In genomic region chr16:70407811-70408274, GRCh38 we compare ENCODE assay signal across 19 cellular contexts. TPM values are rescaled to one million over a fixed set of nuclear protein-coding genes. Genes with fewer than 3 reads are reported as not detected.
A peak's percentile ranks its signal among the peaks of the same experiment; 100 is the strongest.
DNase-seq lines count a peak whose midpoint lies in the region; ATAC-seq and TF ChIP-seq lines count a peak whose summit lies in the region.
"Had no signal": no experiment of that assay in that cellular context is flagged by ENCODE, and none has a peak within 500 bp of the region (broad histone marks: within the 10 kb centered on the region; RNA-seq: fewer than 3 reads in every experiment).

No MANE protein-coding gene starts in this region.

- H3K4me3 ChIP-seq in CD8-positive, alpha-beta T cell (ENCODE audit: low read depth, low read length): peak overlapping the region; percentile 26
- H3K4me3 ChIP-seq in H7 (ENCODE audit: insufficient read depth, low read depth, low read length): no peak overlapping the region
- H3K4me3 ChIP-seq: esophagus squamous epithelium, GM23248, hepatocyte, right atrium auricular region, thoracic aorta had no signal

- H3K4me3 Mint-ChIP-seq in CD8-positive, alpha-beta T cell: no peak overlapping the region
- H3K4me3 Mint-ChIP-seq in activated naive CD8-positive, alpha-beta T cell treated with anti-CD3 and anti-CD28 coated beads, Interleukin-2, amount 10 ng/mL, durations not matched to agents 7 days and 5 days: no peak overlapping the region
- H3K4me3 Mint-ChIP-seq in naive thymus-derived CD8-positive, alpha-beta T cell: peak overlapping the region in 9 of 10 donors; percentile 14 to 74 (median 57)
- H3K4me3 Mint-ChIP-seq in activated T-cell treated with anti-CD3 and anti-CD28 coated beads, Interleukin-2, amount 50 U/mL, for 24 hours: no peak overlapping the region
- no peak overlapping the region for H3K4me3 Mint-ChIP-seq in activated CD8-positive, alpha-beta memory T cell treated with anti-CD3 and anti-CD28 coated beads, Interleukin-2, amount 10 ng/mL, durations not matched to agents 7 days and 5 days
- H3K4me3 Mint-ChIP-seq: activated T-cell treated with anti-CD3 and anti-CD28 coated beads, Interleukin-2, amount 50 U/mL, for 72 hours had no signal

- no peak for DNase-seq in CD8-positive, alpha-beta T cell
- DNase-seq in H7 (peak; percentile 67), AG20443 (ENCODE audit: low spot score) (no peak)
- DNase-seq in activated naive CD8-positive, alpha-beta T cell treated with anti-CD3 and anti-CD28 coated beads, Interleukin-2, amount 10 ng/mL, durations not matched to agents 7 days and 5 days: no peak
- no peak for DNase-seq in naive thymus-derived CD8-positive, alpha-beta T cell
- DNase-seq in activated T-cell treated with anti-CD3 and anti-CD28 coated beads, Interleukin-2, amount 50 U/mL, for 24 hours: no peak
- no peak for DNase-seq in activated CD8-positive, alpha-beta memory T cell treated with anti-CD3 and anti-CD28 coated beads, Interleukin-2, amount 10 ng/mL, durations not matched to agents 7 days and 5 days
- DNase-seq: activated CD4-positive, alpha-beta T cell treated with anti-CD3 and anti-CD28 coated beads for 4 hours; activated T-cell treated with anti-CD3 and anti-CD28 coated beads, Interleukin-2, amount 50 U/mL, for 72 hours; AML-193; esophagus squamous epithelium; GM23248; left cardiac atrium; NCI-H1417; RPMI8226 had no signal

- peaks cover 55% of the 10 kb centered on the region for H3K4me1 Mint-ChIP-seq in CD8-positive, alpha-beta T cell (ENCODE audit: low read depth)
- peaks cover 41% of the 10 kb centered on the region for H3K4me1 Mint-ChIP-seq in activated naive CD8-positive, alpha-beta T cell treated with anti-CD3 and anti-CD28 coated beads, Interleukin-2, amount 10 ng/mL, durations not matched to agents 7 days and 5 days
- peaks cover 30 to 70% (median 66%) of the 10 kb centered on the region in 4 donors for H3K4me1 Mint-ChIP-seq in naive thymus-derived CD8-positive, alpha-beta T cell
- H3K4me1 Mint-ChIP-seq in activated T-cell treated with anti-CD3 and anti-CD28 coated beads, Interleukin-2, amount 50 U/mL, for 24 hours (ENCODE audit: low read depth): peaks cover 56% of the 10 kb centered on the region
- H3K4me1 Mint-ChIP-seq in activated CD8-positive, alpha-beta memory T cell treated with anti-CD3 and anti-CD28 coated beads, Interleukin-2, amount 10 ng/mL, durations not matched to agents 7 days and 5 days: peaks cover 35% of the 10 kb centered on the region

- no peaks in the 10 kb centered on the region for H3K27me3 ChIP-seq in CD8-positive, alpha-beta T cell (ENCODE audit: insufficient read depth, low read length)
- H3K27me3 ChIP-seq in H7 (ENCODE audit: control insufficient read depth, insufficient read depth, low read length): no peaks in the 10 kb centered on the region
- H3K27me3 ChIP-seq: esophagus squamous epithelium, hepatocyte, right atrium auricular region had no signal

- no peak for ATAC-seq in CD8-positive, alpha-beta T cell
- no peak for ATAC-seq in activated naive CD8-positive, alpha-beta T cell treated with anti-CD3 and anti-CD28 coated beads, Interleukin-2, amount 10 ng/mL, durations not matched to agents 7 days and 5 days (ENCODE audit: low read depth)
- ATAC-seq in naive thymus-derived CD8-positive, alpha-beta T cell: no peak
- ATAC-seq in activated CD8-positive, alpha-beta memory T cell treated with anti-CD3 and anti-CD28 coated beads, Interleukin-2, amount 10 ng/mL, durations not matched to agents 7 days and 5 days: no peak
- no peak for ATAC-seq in GM19023 (IDR thresholded peaks at IDR 0.05; ENCODE audit: unreplicated experiment)
- ATAC-seq: activated T-cell treated with anti-CD3 and anti-CD28 coated beads, Interleukin-2, amount 50 U/mL, for 72 hours had no signal

- CTCF ChIA-PET in CD8-positive, alpha-beta T cell (lab: Charles Lee): interaction anchor here (0.9 to 2.0 kb wide), 3 partner anchors 14 to 20 kb away, joined by 3 to 6 read pairs (median 3); no protein-coding TSS in a partner anchor
- CTCF ChIA-PET in activated CD8-positive, alpha-beta memory T cell treated with anti-CD3 and anti-CD28 coated beads, Interleukin-2, amount 10 ng/mL, durations not matched to agents 7 days and 5 days (lab: Charles Lee): interaction anchor here (0.5 to 1.2 kb wide), 3 partner anchors 11 to 18 kb away, joined by 3 to 4 read pairs (median 3); no protein-coding TSS in a partner anchor

- no peaks in the 10 kb centered on the region for H3K9me3 ChIP-seq in CD8-positive, alpha-beta T cell (ENCODE audit: low read length)
- H3K9me3 ChIP-seq: esophagus squamous epithelium, right atrium auricular region, thoracic aorta had no signal

- no peaks in the 10 kb centered on the region for H3K27me3 Mint-ChIP-seq in CD8-positive, alpha-beta T cell (ENCODE audit: low read depth)
- no peaks in the 10 kb centered on the region for H3K27me3 Mint-ChIP-seq in activated naive CD8-positive, alpha-beta T cell treated with anti-CD3 and anti-CD28 coated beads, Interleukin-2, amount 10 ng/mL, durations not matched to agents 7 days and 5 days
- H3K27me3 Mint-ChIP-seq in naive thymus-derived CD8-positive, alpha-beta T cell: no peaks in the 10 kb centered on the region
- no peaks in the 10 kb centered on the region for H3K27me3 Mint-ChIP-seq in activated T-cell treated with anti-CD3 and anti-CD28 coated beads, Interleukin-2, amount 50 U/mL, for 24 hours
- no peaks in the 10 kb centered on the region for H3K27me3 Mint-ChIP-seq in activated CD8-positive, alpha-beta memory T cell treated with anti-CD3 and anti-CD28 coated beads, Interleukin-2, amount 10 ng/mL, durations not matched to agents 7 days and 5 days

- H3K27ac ChIP-seq in CD8-positive, alpha-beta T cell (ENCODE audit: low read depth, low read length): no peak overlapping the region
- H3K27ac ChIP-seq: esophagus squamous epithelium, GM23248, hepatocyte, right atrium auricular region, thoracic aorta had no signal

- H3K36me3 ChIP-seq in CD8-positive, alpha-beta T cell (ENCODE audit: insufficient read depth, low read length): no peaks in the 10 kb centered on the region
- H3K36me3 ChIP-seq in H7 (replicated peaks; ENCODE audit: control insufficient read depth, insufficient read depth, low read length): no peaks in the 10 kb centered on the region; the same call in 1 of the 2 replicates
- H3K36me3 ChIP-seq: esophagus squamous epithelium, thoracic aorta had no signal

- TF ChIP-seq CTCF in CD8-positive, alpha-beta T cell (IDR thresholded peaks at IDR 0.05): no peak

- H3K27ac Mint-ChIP-seq in CD8-positive, alpha-beta T cell: peak overlapping the region; percentile 82
- H3K27ac Mint-ChIP-seq in activated naive CD8-positive, alpha-beta T cell treated with anti-CD3 and anti-CD28 coated beads, Interleukin-2, amount 10 ng/mL, durations not matched to agents 7 days and 5 days: peak overlapping the region; percentile 86
- H3K27ac Mint-ChIP-seq in naive thymus-derived CD8-positive, alpha-beta T cell: peak overlapping the region; percentile 60 to 96 (median 83)
- H3K27ac Mint-ChIP-seq in activated T-cell treated with anti-CD3 and anti-CD28 coated beads, Interleukin-2, amount 50 U/mL, for 24 hours: no peak overlapping the region
- H3K27ac Mint-ChIP-seq in activated CD8-positive, alpha-beta memory T cell treated with anti-CD3 and anti-CD28 coated beads, Interleukin-2, amount 10 ng/mL, durations not matched to agents 7 days and 5 days: no peak overlapping the region
- H3K27ac Mint-ChIP-seq: activated T-cell treated with anti-CD3 and anti-CD28 coated beads, Interleukin-2, amount 50 U/mL, for 72 hours had no signal

- intact Hi-C loops in CD8-positive, alpha-beta T cell (cut with DNase I, micrococcal nuclease): no loop called here

- POLR2A ChIA-PET in CD8-positive, alpha-beta T cell (lab: Charles Lee): interaction anchor here (0.6 to 1.8 kb wide), 3 partner anchors 20 to 28 kb away, joined by 3 to 10 read pairs (median 3); no protein-coding TSS in a partner anchor
- POLR2A ChIA-PET in activated naive CD8-positive, alpha-beta T cell treated with anti-CD3 and anti-CD28 coated beads, Interleukin-2, amount 10 ng/mL, durations not matched to agents 7 days and 5 days (lab: Charles Lee): interaction anchor here (0.8 to 3.7 kb wide), 3 partner anchors 11 to 115 kb away, joined by 5 to 23 read pairs (median 6); partner anchors contain the start of genes COG4 and SF3B3
- POLR2A ChIA-PET in naive thymus-derived CD8-positive, alpha-beta T cell (lab: Charles Lee): interaction anchor here (0.6 to 2.3 kb wide), 9 partner anchors 9 to 115 kb away, joined by 3 to 10 read pairs (median 4); partner anchors contain the start of genes COG4, FCSK and SF3B3

- peaks cover 11% of the 10 kb centered on the region for H3K36me3 Mint-ChIP-seq in CD8-positive, alpha-beta T cell
- H3K36me3 Mint-ChIP-seq in activated naive CD8-positive, alpha-beta T cell treated with anti-CD3 and anti-CD28 coated beads, Interleukin-2, amount 10 ng/mL, durations not matched to agents 7 days and 5 days: peaks cover 27% of the 10 kb centered on the region
- H3K36me3 Mint-ChIP-seq in naive thymus-derived CD8-positive, alpha-beta T cell: peaks cover 0 to 16% (median 4%) of the 10 kb centered on the region in 3 donors
- peaks cover 15% of the 10 kb centered on the region for H3K36me3 Mint-ChIP-seq in activated T-cell treated with anti-CD3 and anti-CD28 coated beads, Interleukin-2, amount 50 U/mL, for 24 hours (ENCODE audit: low read depth)
- peaks cover 14% of the 10 kb centered on the region for H3K36me3 Mint-ChIP-seq in activated CD8-positive, alpha-beta memory T cell treated with anti-CD3 and anti-CD28 coated beads, Interleukin-2, amount 10 ng/mL, durations not matched to agents 7 days and 5 days

- no peaks in the 10 kb centered on the region for H3K9me3 Mint-ChIP-seq in CD8-positive, alpha-beta T cell
- H3K9me3 Mint-ChIP-seq in activated naive CD8-positive, alpha-beta T cell treated with anti-CD3 and anti-CD28 coated beads, Interleukin-2, amount 10 ng/mL, durations not matched to agents 7 days and 5 days: no peaks in the 10 kb centered on the region
- no peaks in the 10 kb centered on the region for H3K9me3 Mint-ChIP-seq in naive thymus-derived CD8-positive, alpha-beta T cell
- H3K9me3 Mint-ChIP-seq in activated T-cell treated with anti-CD3 and anti-CD28 coated beads, Interleukin-2, amount 50 U/mL, for 24 hours: no peaks in the 10 kb centered on the region
- H3K9me3 Mint-ChIP-seq in activated CD8-positive, alpha-beta memory T cell treated with anti-CD3 and anti-CD28 coated beads, Interleukin-2, amount 10 ng/mL, durations not matched to agents 7 days and 5 days (ENCODE audit: low read depth): no peaks in the 10 kb centered on the region
- H3K9me3 Mint-ChIP-seq: activated T-cell treated with anti-CD3 and anti-CD28 coated beads, Interleukin-2, amount 50 U/mL, for 72 hours had no signal

- H3K4me1 ChIP-seq in CD8-positive, alpha-beta T cell (ENCODE audit: insufficient read depth, low read length): peaks cover 49% of the 10 kb centered on the region

RNA-seq across cellular contexts. Expression of gene ST3GAL2, which starts 31.1 kb away (rescaled TPM):
- total RNA-seq in CD8-positive, alpha-beta T cell: 1 to 10 TPM; 5.6 to 6.1 TPM
- 62.7 and 64.1 TPM in 2 replicates for total RNA-seq in H7 (2014; rRNA removed; shearing (Covaris generic))
- total RNA-seq in activated naive CD8-positive, alpha-beta T cell treated with anti-CD3 and anti-CD28 coated beads, Interleukin-2, amount 10 ng/mL, durations not matched to agents 7 days and 5 days: 10 to 100 TPM; 31.9 to 38.6 TPM
- total RNA-seq in naive thymus-derived CD8-positive, alpha-beta T cell: 10 to 100 TPM; 30.5 to 31.9 TPM
- 10 to 100 TPM; 14.6 to 23.4 (median 16.5) TPM for polyA plus RNA-seq in naive thymus-derived CD8-positive, alpha-beta T cell
- total RNA-seq in activated CD8-positive, alpha-beta memory T cell treated with anti-CD3 and anti-CD28 coated beads, Interleukin-2, amount 10 ng/mL, durations not matched to agents 7 days and 5 days: 10 to 100 TPM; 23.6 to 34.2 TPM

RNA-seq across cellular contexts. Expression of gene FCSK, which starts 46.6 kb away (rescaled TPM):
- total RNA-seq in CD8-positive, alpha-beta T cell: 10 to 100 TPM; 17.8 to 18.2 TPM
- 11.2 and 13.7 TPM in 2 replicates for total RNA-seq in H7 (2014; rRNA removed; shearing (Covaris generic))
- total RNA-seq in activated naive CD8-positive, alpha-beta T cell treated with anti-CD3 and anti-CD28 coated beads, Interleukin-2, amount 10 ng/mL, durations not matched to agents 7 days and 5 days: 10 to 100 TPM; 24.3 to 26.0 TPM
- total RNA-seq in naive thymus-derived CD8-positive, alpha-beta T cell: 10 to 100 TPM; 35.2 to 39.7 TPM
- 1 to 10 TPM; 4.5 to 9.6 (median 9.3) TPM for polyA plus RNA-seq in naive thymus-derived CD8-positive, alpha-beta T cell
- total RNA-seq in activated CD8-positive, alpha-beta memory T cell treated with anti-CD3 and anti-CD28 coated beads, Interleukin-2, amount 10 ng/mL, durations not matched to agents 7 days and 5 days: 10 to 100 TPM; 17.8 to 20.9 TPM

Comparison
In these comparisons a context has a peak if more than half of its experiments do, and no peak if none do; other contexts are left out.
1. H3K27ac Mint-ChIP-seq: peak in CD8-positive, alpha-beta T cell (single experiment), activated naive CD8-positive, alpha-beta T cell treated with anti-CD3 and anti-CD28 coated beads, Interleukin-2, amount 10 ng/mL, durations not matched to agents 7 days and 5 days (single experiment) and naive thymus-derived CD8-positive, alpha-beta T cell (10 of 10); none in activated T-cell treated with anti-CD3 and anti-CD28 coated beads, Interleukin-2, amount 50 U/mL, for 24 hours (single experiment) and activated CD8-positive, alpha-beta memory T cell treated with anti-CD3 and anti-CD28 coated beads, Interleukin-2, amount 10 ng/mL, durations not matched to agents 7 days and 5 days (single experiment).
2. H3K4me3 Mint-ChIP-seq: peak in naive thymus-derived CD8-positive, alpha-beta T cell (9 of 10); none in CD8-positive, alpha-beta T cell (single experiment), activated naive CD8-positive, alpha-beta T cell treated with anti-CD3 and anti-CD28 coated beads, Interleukin-2, amount 10 ng/mL, durations not matched to agents 7 days and 5 days (single experiment), activated T-cell treated with anti-CD3 and anti-CD28 coated beads, Interleukin-2, amount 50 U/mL, for 24 hours (single experiment) and activated CD8-positive, alpha-beta memory T cell treated with anti-CD3 and anti-CD28 coated beads, Interleukin-2, amount 10 ng/mL, durations not matched to agents 7 days and 5 days (single experiment).